Comparison of ENCODE assay signal across 8 cellular contexts in genomic region chr21:36965720-36966065, GRCh38. TPM values are rescaled to one million over a fixed set of nuclear protein-coding genes. Genes with fewer than 3 reads are reported as not detected.
A peak's percentile ranks its signal among the peaks of the same experiment; 100 is the strongest.
DNase-seq lines count a peak whose midpoint lies in the region; ATAC-seq and TF ChIP-seq lines count a peak whose summit lies in the region.

No MANE protein-coding gene starts in this region.

- peaks cover 18% of the 10 kb centered on the region for H3K4me1 ChIP-seq in KMS-11 (ENCODE audit: low read depth, poor library complexity, severe bottlenecking)
- no peaks in the 10 kb centered on the region for H3K4me1 ChIP-seq in colonic mucosa
- peaks cover 5 to 6% of the 10 kb centered on the region in 2 donors for H3K4me1 ChIP-seq in muscle layer of duodenum (ENCODE audit: control insufficient read depth in 1 of 2, insufficient read depth in 2 of 2, low read length in 2 of 2)

- H3K79me2 ChIP-seq in KMS-11 (ENCODE audit: insufficient read depth, low read depth) = peaks cover 8% of the 10 kb centered on the region; the same call in 1 of the 2 replicates

- peak overlapping the region; percentile 86 for H3K9ac ChIP-seq in KMS-11
- H3K9ac ChIP-seq in colonic mucosa (ENCODE audit: low read depth in 2 of 2, low read length in 2 of 2) = peak overlapping the region; percentile 70 to 82

- ATAC-seq in HG03565 (IDR thresholded peaks at IDR 0.05; ENCODE audit: unreplicated experiment) (no peak), GM19463 (IDR thresholded peaks at IDR 0.05; ENCODE audit: unreplicated experiment) (no peak)

- H3K9me3 ChIP-seq in colonic mucosa (no peaks in the 10 kb centered on the region), muscle layer of duodenum (ENCODE audit: control insufficient read depth in 1 of 2, low read length in 2 of 2) (no peaks in the 10 kb centered on the region)

- H3K36me3 ChIP-seq in KMS-11 (ENCODE audit: insufficient read depth) (no peaks in the 10 kb centered on the region), colonic mucosa (no peaks in the 10 kb centered on the region), muscle layer of duodenum (ENCODE audit: control insufficient read depth in 1 of 2, insufficient read depth in 2 of 2, low read length in 2 of 2) (peaks cover 3 to 4% of the 10 kb centered on the region in 2 donors)

- H3K4me2 ChIP-seq in KMS-11 = peak overlapping the region; percentile 72

- no peaks in the 10 kb centered on the region for H3K27me3 ChIP-seq in KMS-11 (ENCODE audit: insufficient read depth, low read depth)
- H3K27me3 ChIP-seq in colonic mucosa = no peaks in the 10 kb centered on the region
- no peaks in the 10 kb centered on the region for H3K27me3 ChIP-seq in muscle layer of duodenum (ENCODE audit: low read depth, low read length)

- DNase-seq in AG10803 (ENCODE audit: low read depth) (no peak), colonic mucosa (no peak), NK-92 (lab: John Stamatoyannopoulos, UW; ENCODE audit: unreplicated experiment) (no peak), NCI-H1417 treated with DMSO at 0.1 percent for 48 hours (lab: John Stamatoyannopoulos, UW) (no peak)

- peak overlapping the region; percentile 93; the same call in 1 of the 2 replicates for H2AFZ ChIP-seq in KMS-11 (ENCODE audit: low read depth)

- TF ChIP-seq CTCF in AG10803 (conservative IDR thresholded peaks at IDR 0.05; ENCODE audit: low read length) (no peak), KMS-11 (conservative IDR thresholded peaks at IDR 0.05; ENCODE audit: low read depth, low read length) (no peak), colonic mucosa (IDR thresholded peaks at IDR 0.05) (no peak)

- intact Hi-C loops in colonic mucosa (cut with DNase I) = no loop called here

- H3K27ac ChIP-seq in KMS-11 (peak overlapping the region; percentile 57), colonic mucosa (peak overlapping the region; percentile 79), muscle layer of duodenum (ENCODE audit: low read length) (no peak overlapping the region)

- H3K4me3 ChIP-seq in AG10803 (ENCODE audit: low read length) (peak overlapping the region; percentile 80), KMS-11 (IDR thresholded peaks at IDR 0.05; ENCODE audit: insufficient read depth, low read depth, low read length) (no peak overlapping the region), colonic mucosa (peak overlapping the region; percentile 86), muscle layer of duodenum (ENCODE audit: low read depth in 1 of 2, low read length in 2 of 2) (peak overlapping the region; percentile 55 to 65)

- no peaks in the 10 kb centered on the region for H4K20me1 ChIP-seq in KMS-11 (ENCODE audit: insufficient read depth)

RNA-seq across cellular contexts. Expression of gene HLCS, which starts 0.8 kb away (rescaled TPM):
- total RNA-seq in colonic mucosa = 10 to 100 TPM; 10.8 to 11.4 TPM

RNA-seq across cellular contexts. Expression of gene RIPPLY3, which starts 40.8 kb away (rescaled TPM):
- under 1 TPM in 1 of 2 donors, not detected in 1; 0.21 TPM for total RNA-seq in colonic mucosa
